ENCODE assay signal across 21 cellular contexts in genomic region chr3:170695486-170696069, GRCh38.
A peak's percentile ranks its signal among the peaks of the same experiment; 100 is the strongest.
DNase-seq lines count a peak whose midpoint lies in the region; ATAC-seq and TF ChIP-seq lines count a peak whose summit lies in the region.
"Had no signal": no experiment of that assay in that cellular context is flagged by ENCODE, and none has a peak within 500 bp of the region (broad histone marks: within the 10 kb centered on the region; RNA-seq: fewer than 3 reads in every experiment).

No MANE protein-coding gene starts in this region.

- H4K20me1 ChIP-seq in GM23248 (ENCODE audit: insufficient read depth), result no peaks in the 10 kb centered on the region
- H4K20me1 ChIP-seq: BLaER1 treated with 17β-estradiol and CSF1 and Interleukin-3, amounts not matched to agents 10 nM and 100 nM had no signal

- H3K4me1 ChIP-seq in GM23248 (ENCODE audit: insufficient read depth), result no peaks in the 10 kb centered on the region

- H3K4me3 ChIP-seq in GM23248, result no peak overlapping the region
- H3K4me3 ChIP-seq: BLaER1 treated with 17β-estradiol and CSF1 and Interleukin-3, amounts not matched to agents 10 nM and 100 nM had no signal

- H3K4me2 ChIP-seq in GM23248 (ENCODE audit: unreplicated experiment), result no peak overlapping the region
- H3K4me2 ChIP-seq: BLaER1 treated with 17β-estradiol and CSF1 and Interleukin-3, amounts not matched to agents 10 nM and 100 nM; KMS-11 had no signal

- no peaks in the 10 kb centered on the region for H3K36me3 ChIP-seq in GM23248 (ENCODE audit: low read depth)
- H3K36me3 ChIP-seq: BLaER1 treated with 17β-estradiol and CSF1 and Interleukin-3, amounts not matched to agents 10 nM and 100 nM had no signal

- H3K9me3 ChIP-seq in GM23248 (ENCODE audit: low read depth), result no peaks in the 10 kb centered on the region
- H3K9me3 ChIP-seq: BLaER1 treated with 17β-estradiol and CSF1 and Interleukin-3, amounts not matched to agents 10 nM and 100 nM had no signal

- H3K9ac ChIP-seq in GM23248, result no peak overlapping the region
- H3K9ac ChIP-seq: BLaER1 treated with 17β-estradiol and CSF1 and Interleukin-3, amounts not matched to agents 10 nM and 100 nM; KMS-11 had no signal

- in situ Hi-C loops in GM23248 (cut with MboI), result no loop called here

- 95 to 96% methylated on average over 3 of the region's 3 CpGs for WGBS in GM23248 (ENCODE audit: low coverage in 1 of 2, low lambda C conversion rate in 2 of 2, missing lambda C conversion rate in 2 of 2), 2 experiments

- no peak for ATAC-seq in omental fat pad (ENCODE audit: low FRiP score)

- no peak overlapping the region for H3K27ac ChIP-seq in GM23248
- H3K27ac ChIP-seq: BLaER1 treated with 17β-estradiol and CSF1 and Interleukin-3, amounts not matched to agents 10 nM and 100 nM; KMS-11 had no signal

- H3F3A ChIP-seq in GM23248 (ENCODE audit: insufficient read depth), result 0 out of 2 replicates have a peak, but pooled peaks cover 4% of the 10 kb centered on the region

- peak; percentile 9 for DNase-seq in NCI-H1105 treated with DMSO at 0.1 percent for 48 hours (lab: John Stamatoyannopoulos, UW)
- DNase-seq in NCI-H1105 (lab: John Stamatoyannopoulos, UW), result no peak
- DNase-seq in DMS153 (lab: John Stamatoyannopoulos, UW), result peak; percentile 55
- DNase-seq in NCI-H69 (lab: John Stamatoyannopoulos, UW), result peak; percentile 95
- peak; percentile 67 for DNase-seq in foreskin melanocyte
- DNase-seq in omental fat pad (ENCODE audit: low spot score), result no peak
- no peak for DNase-seq in cerebellar nuclear complex (lab: John Stamatoyannopoulos, UW)
- DNase-seq in GM23248, result no peak
- DNase-seq: 8988T; Calu3; CD4-positive, alpha-beta memory T cell; DMS79; IMR-90; MV-4-11; NCI-H1436 treated with DMSO at 0.1 percent for 48 hours; NCI-H2029 treated with DMSO at 0.1 percent for 48 hours; NCI-H2171 treated with DMSO at 0.1 percent for 48 hours; NCI-H446 treated with DMSO at 0.1 percent for 48 hours; NCI-H82 had no signal

- no peak for TF ChIP-seq CTCF in omental fat pad (IDR thresholded peaks at IDR 0.05)

- H3K27me3 ChIP-seq in GM23248 (replicated peaks; ENCODE audit: insufficient read depth), result no peaks in the 10 kb centered on the region
- H3K27me3 ChIP-seq: BLaER1 treated with 17β-estradiol and CSF1 and Interleukin-3, amounts not matched to agents 10 nM and 100 nM had no signal

- H3K79me2 ChIP-seq in GM23248 (ENCODE audit: insufficient read depth), result no peaks in the 10 kb centered on the region

- H2AFZ ChIP-seq in GM23248, result no peak overlapping the region

- H3K9me2 ChIP-seq in GM23248 (ENCODE audit: insufficient read depth), result no peaks in the 10 kb centered on the region

Comparison
In these comparisons a context has a peak if more than half of its experiments do, and no peak if none do; other contexts are left out.
1. DNase-seq: peak in NCI-H1105 treated with DMSO at 0.1 percent for 48 hours (single experiment), DMS153 (single experiment), NCI-H69 (single experiment) and foreskin melanocyte (single experiment); none in NCI-H1105 (single experiment), omental fat pad (single experiment), cerebellar nuclear complex (0 of 2) and GM23248 (single experiment).